Comparison of ENCODE assay signal across 9 cellular contexts in the genomic region with DNA sequence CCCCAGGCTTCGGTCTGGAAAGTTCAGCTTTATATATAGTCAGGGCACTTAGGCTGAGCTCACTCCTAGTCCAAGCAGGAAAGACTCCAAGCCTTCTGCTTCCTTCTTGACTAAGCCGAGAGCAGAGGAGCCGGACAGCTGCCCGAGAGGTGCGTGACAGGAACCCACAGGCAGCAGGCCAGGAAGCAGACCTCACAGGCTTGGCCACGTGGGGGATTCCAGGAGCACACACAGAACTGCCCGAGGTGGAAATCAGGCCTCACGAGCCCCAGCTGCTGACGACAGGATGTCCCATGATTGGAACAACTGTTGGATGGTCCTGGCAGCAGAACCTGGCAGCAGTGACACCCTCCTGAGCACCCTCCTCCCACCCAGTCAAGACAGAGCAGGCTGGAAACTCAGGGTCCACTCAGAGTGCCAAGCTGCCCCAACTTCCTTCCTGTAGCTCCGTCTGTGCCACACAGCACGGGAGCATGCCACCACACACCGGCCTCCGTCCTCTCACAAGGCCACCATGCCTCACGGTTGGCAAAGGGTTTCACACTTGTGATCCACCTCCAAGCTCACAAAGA. TPM values are rescaled to one million over a fixed set of nuclear protein-coding genes. Genes with fewer than 3 reads are reported as not detected.
DNase-seq lines count a peak whose midpoint lies in the region; ATAC-seq and TF ChIP-seq lines count a peak whose summit lies in the region.
"Had no signal": no experiment of that assay in that cellular context is flagged by ENCODE, and none has a peak within 500 bp of the region (broad histone marks: within the 10 kb centered on the region; RNA-seq: fewer than 3 reads in every experiment).

No MANE protein-coding gene starts in this region.

- peaks cover 73% of the 10 kb centered on the region for H3K4me1 Mint-ChIP-seq in stimulated activated naive CD8-positive, alpha-beta T cell treated with anti-CD3 and anti-CD28 coated beads, Interleukin-15, amount 100 ng/mL, for 72 hours

- peak overlapping the region; percentile 2 to 57 for H3K4me3 Mint-ChIP-seq in stimulated activated naive CD8-positive, alpha-beta T cell treated with anti-CD3 and anti-CD28 coated beads, Interleukin-15, amount 100 ng/mL, for 72 hours

- CTCF ChIA-PET in IMR-90 (lab: Yijun Ruan, JAX): interaction anchor here (0.6 to 1.0 kb wide), 4 partner anchors 26 to 61 kb away, joined by 3 to 5 read pairs (median 4); partner anchors contain the start of gene MAFF

- H3K4me1 ChIP-seq in BLaER1 (peaks cover 91% of the 10 kb centered on the region), IMR-90 (ENCODE audit: control insufficient read depth, insufficient read depth, low read length) (peaks cover 37% of the 10 kb centered on the region), right atrium auricular region (peaks cover 0 to 61% of the 10 kb centered on the region in 2 donors)

- H3K27me3 ChIP-seq in BLaER1: no peaks in the 10 kb centered on the region
- no peaks in the 10 kb centered on the region for H3K27me3 ChIP-seq in IMR-90 (ENCODE audit: control insufficient read depth, insufficient read depth, low read length)
- H3K27me3 ChIP-seq in right atrium auricular region: no peaks in the 10 kb centered on the region

- H4K8ac ChIP-seq in IMR-90 (ENCODE audit: low read depth in 2 of 2, low read length in 2 of 2): peak overlapping the region; percentile 73 to 93

- no peak for TF ChIP-seq POLR2A in IMR-90 (IDR thresholded peaks at IDR 0.05; ENCODE audit: low read depth, low read length)

- peaks cover 2 to 36% of the 10 kb centered on the region in 2 experiments; a peak in 3 of 4 replicates for H3K79me1 ChIP-seq in IMR-90 (ENCODE audit: low read depth in 1 of 2, low read length in 2 of 2)

- peak overlapping the region; percentile 98 for H2AK9ac ChIP-seq in IMR-90 (replicated peaks; ENCODE audit: low read depth, low read length, poor library complexity)

- H4K5ac ChIP-seq in IMR-90 (ENCODE audit: low read depth, low read length): peak overlapping the region; percentile 53

- ATAC-seq in IMR-90 (ENCODE audit: low read depth): peak; percentile 39
- peak; percentile 29 to 72 for ATAC-seq in activated naive CD4-positive, alpha-beta T cell treated with anti-CD3 and anti-CD28 coated beads, Interleukin-2, amount 50 U/mL, for 72 hours
- ATAC-seq in stimulated activated naive CD8-positive, alpha-beta T cell treated with anti-CD3 and anti-CD28 coated beads, Interleukin-15, amount 100 ng/mL, for 72 hours: peak; percentile 34

- in situ Hi-C loops in IMR-90 (cut with MboI; ENCODE audit: low sequenced_read_pairs): no loop called here

- dilution Hi-C loops in IMR-90 (cut with HindIII; ENCODE audit: low sequenced_read_pairs, unreplicated experiment): no loop called here

- H3K14ac ChIP-seq in IMR-90 (replicated peaks; ENCODE audit: low read depth, low read length): peak overlapping the region; percentile 86

- H2BK15ac ChIP-seq in IMR-90 (ENCODE audit: low read depth, low read length): peak overlapping the region; percentile 99

- intact Hi-C loops in IMR-90 (cut with micrococcal nuclease): no loop called here

- no peak; the same call in 1 of the 2 replicates for TF ChIP-seq RAD21 in IMR-90 (IDR thresholded peaks at IDR 0.05; ENCODE audit: low read length)

- H3K4me2 ChIP-seq in BLaER1: peak overlapping the region; percentile 89
- no peak overlapping the region; the same call in 1 of the 2 replicates for H3K4me2 ChIP-seq in IMR-90 (ENCODE audit: low read depth, low read length)

- WGBS in IMR-90 (ENCODE audit: extremely low coverage in 2 of 2, insufficient read length in 1 of 2), 2 experiments: 40% methylated on average over 6 of the region's 14 CpGs; no CpG with 5 or more reads in 1 of the 2 experiments

- H3K9me3 ChIP-seq in BLaER1 (no peaks in the 10 kb centered on the region), IMR-90 (ENCODE audit: control insufficient read depth, insufficient read depth, low read length) (no peaks in the 10 kb centered on the region), right atrium auricular region (no peaks in the 10 kb centered on the region)
- H3K9me3 ChIP-seq: thoracic aorta had no signal

- TF ChIP-seq CTCF in IMR-90 (conservative IDR thresholded peaks at IDR 0.05; ENCODE audit: low read depth, low read length): no peak
- no peak for TF ChIP-seq CTCF in right atrium auricular region (IDR thresholded peaks at IDR 0.05)

- H3K9ac ChIP-seq in BLaER1 (peak overlapping the region; percentile 72), IMR-90 (ENCODE audit: low read depth, low read length) (no peak overlapping the region)

- peak overlapping the region; percentile 87 to 92 for H3K27ac Mint-ChIP-seq in activated naive CD4-positive, alpha-beta T cell treated with anti-CD3 and anti-CD28 coated beads, Interleukin-2, amount 50 U/mL, for 72 hours
- peak overlapping the region in 1 of 2 donors; percentile 94 for H3K27ac Mint-ChIP-seq in stimulated activated naive CD8-positive, alpha-beta T cell treated with anti-CD3 and anti-CD28 coated beads, Interleukin-15, amount 100 ng/mL, for 72 hours

- H3K9me1 ChIP-seq in IMR-90 (ENCODE audit: insufficient read depth, low read length): peaks cover 36% of the 10 kb centered on the region

- H3K9me3 Mint-ChIP-seq in activated naive CD4-positive, alpha-beta T cell treated with anti-CD3 and anti-CD28 coated beads, Interleukin-2, amount 50 U/mL, for 72 hours: no peaks in the 10 kb centered on the region
- H3K9me3 Mint-ChIP-seq in stimulated activated naive CD8-positive, alpha-beta T cell treated with anti-CD3 and anti-CD28 coated beads, Interleukin-15, amount 100 ng/mL, for 72 hours: no peaks in the 10 kb centered on the region

- H3K27ac ChIP-seq in BLaER1: peak overlapping the region; percentile 81
- H3K27ac ChIP-seq in IMR-90 (ENCODE audit: insufficient read depth, low read length): peak overlapping the region; percentile 75
- peak overlapping the region; percentile 83 to 97 for H3K27ac ChIP-seq in right atrium auricular region

- POLR2A ChIA-PET in IMR-90 (lab: Charles Lee; ENCODE audit: unreplicated experiment): no interaction called here

- peak overlapping the region; percentile 62 for H3K18ac ChIP-seq in IMR-90 (ENCODE audit: low read depth, low read length)

- no TSS peak for BruUV-seq in IMR-90 (replicated peaks; lab: Mats Ljungman, UMichigan)

- peak overlapping the region; percentile 99 for H2AK5ac ChIP-seq in IMR-90 (ENCODE audit: low read depth, low read length)

- peak overlapping the region; percentile 95 for H2BK120ac ChIP-seq in IMR-90 (ENCODE audit: low read depth, low read length)

- no peaks in the 10 kb centered on the region for H3K27me3 Mint-ChIP-seq in stimulated activated naive CD8-positive, alpha-beta T cell treated with anti-CD3 and anti-CD28 coated beads, Interleukin-15, amount 100 ng/mL, for 72 hours

- peak overlapping the region; percentile 90 for H2BK5ac ChIP-seq in IMR-90 (ENCODE audit: low read depth, low read length, poor library complexity, severe bottlenecking)

- H2BK20ac ChIP-seq in IMR-90 (ENCODE audit: low read depth, low read length): peak overlapping the region; percentile 93

- H3K56ac ChIP-seq in IMR-90 (ENCODE audit: extremely low read depth, insufficient read depth, low read length): no peak overlapping the region

- H3K4ac ChIP-seq in IMR-90 (ENCODE audit: low read depth, low read length): peak overlapping the region; percentile 99

- H3K23ac ChIP-seq in IMR-90 (ENCODE audit: low read depth, low read length): peak overlapping the region; percentile 95

- DNase-seq in IMR-90 (peak; percentile 98), right atrium auricular region (ENCODE audit: low spot score) (peak; percentile 87), NCI-H2107 (lab: John Stamatoyannopoulos, UW) (no peak), LoVo (ENCODE audit: low spot score) (no peak), DMS79 (lab: John Stamatoyannopoulos, UW) (no peak)
- peak in 1 of 2 donors; percentile 78 for DNase-seq in activated naive CD4-positive, alpha-beta T cell treated with anti-CD3 and anti-CD28 coated beads, Interleukin-2, amount 50 U/mL, for 72 hours (ENCODE audit: low spot score in 2 of 2)
- DNase-seq in stimulated activated naive CD8-positive, alpha-beta T cell treated with anti-CD3 and anti-CD28 coated beads, Interleukin-15, amount 100 ng/mL, for 72 hours: peak in 1 of 2 donors; percentile 54

- H3K36me3 ChIP-seq in BLaER1 (peaks cover 4% of the 10 kb centered on the region; the same call in 1 of the 2 replicates), IMR-90 (ENCODE audit: control insufficient read depth, insufficient read depth, low read length) (no peaks in the 10 kb centered on the region), right atrium auricular region (no peaks in the 10 kb centered on the region)
- H3K36me3 ChIP-seq: thoracic aorta had no signal

- H3K4me3 ChIP-seq in BLaER1 (no peak overlapping the region), IMR-90 (ENCODE audit: insufficient read depth, low read depth, low read length) (no peak overlapping the region), right atrium auricular region (no peak overlapping the region)
- H3K4me3 ChIP-seq: thoracic aorta had no signal

- H2AFZ ChIP-seq in IMR-90 (replicated peaks; ENCODE audit: low read length, poor library complexity): peak overlapping the region; percentile 82

- no peaks in the 10 kb centered on the region for H4K20me1 ChIP-seq in BLaER1
- H4K20me1 ChIP-seq in IMR-90 (ENCODE audit: insufficient read depth, low read length): no peaks in the 10 kb centered on the region; the same call in 1 of the 2 replicates

- H3K36me3 Mint-ChIP-seq in activated naive CD4-positive, alpha-beta T cell treated with anti-CD3 and anti-CD28 coated beads, Interleukin-2, amount 50 U/mL, for 72 hours: peaks cover 10 to 11% of the 10 kb centered on the region in 2 donors

- H4K91ac ChIP-seq in IMR-90 (ENCODE audit: insufficient read depth, low read depth, low read length): peak overlapping the region; percentile 96

TF ChIP-seq in IMR-90, 13 proteins besides CTCF, POLR2A, EP300 and RAD21 (continues in another document):
- TF ChIP-seq NFE2L2 (IDR thresholded peaks at IDR 0.05; ENCODE audit: low read depth, low read length): peak; percentile 8; the same call in 1 of the 2 replicates
- TF ChIP-seq BHLHE40 (IDR thresholded peaks at IDR 0.05; ENCODE audit: low read depth, low read length): peak; percentile 45

RNA-seq across cellular contexts. Expression of gene PLA2G6, which starts 5.4 kb away (rescaled TPM):
- total RNA-seq in IMR-90 (2012; rRNA removed) (3.9 and 6.1 TPM in 2 replicates), right atrium auricular region (10 to 100 TPM in 1 of 2 donors, 1 to 10 TPM in 1; 9.0 to 15.6 TPM)
- 10.3 TPM in 2 replicates for polyA plus RNA-seq in IMR-90 (2012; rRNA removed)
- 2.1 and 4.1 TPM in 2 replicates for polyA plus RNA-seq in IMR-90 (2012; cell fraction: cytosol; rRNA removed)
- polyA plus RNA-seq in IMR-90 (2012; cell fraction: nucleus; rRNA removed; ENCODE audit: low replicate concordance): 109 and 145 TPM in 2 replicates
- 10 to 100 TPM; 74.3 to 75.7 TPM for total RNA-seq in activated naive CD4-positive, alpha-beta T cell treated with anti-CD3 and anti-CD28 coated beads, Interleukin-2, amount 50 U/mL, for 72 hours

RNA-seq across cellular contexts. Expression of gene MAFF, which starts 25.5 kb away (rescaled TPM):
- total RNA-seq in IMR-90 (2012; rRNA removed) (18.3 and 24.2 TPM in 2 replicates), right atrium auricular region (10 to 100 TPM; 24.8 to 43.5 TPM)
- 25.9 and 29.5 TPM in 2 replicates for polyA plus RNA-seq in IMR-90 (2012; rRNA removed)
- 31.9 and 44.3 TPM in 2 replicates for polyA plus RNA-seq in IMR-90 (2012; cell fraction: cytosol; rRNA removed)
- 60.3 and 64.4 TPM in 2 replicates for polyA plus RNA-seq in IMR-90 (2012; cell fraction: nucleus; rRNA removed; ENCODE audit: low replicate concordance)
- total RNA-seq in activated naive CD4-positive, alpha-beta T cell treated with anti-CD3 and anti-CD28 coated beads, Interleukin-2, amount 50 U/mL, for 72 hours: 10 to 100 TPM; 12.4 to 21.2 TPM

Comparison
In these comparisons a context has a peak if more than half of its experiments do, and no peak if none do; other contexts are left out.
1. DNase-seq: peak in IMR-90 (single experiment) and right atrium auricular region (single experiment); none in NCI-H2107 (single experiment), LoVo (single experiment) and DMS79 (single experiment).
2. RNA of gene PLA2G6, which starts 5.4 kb away (total RNA-seq): 74.3 to 75.7 TPM in activated naive CD4-positive, alpha-beta T cell treated with anti-CD3 and anti-CD28 coated beads, Interleukin-2, amount 50 U/mL, for 72 hours; 9.0 to 15.6 TPM in right atrium auricular region and 3.9 to 6.1 TPM in IMR-90; every median in the first group is over 4 times any median in the second.
3. Peak in every context shown above with its lines, with median percentiles within 50 percentile points of each other: H3K27ac ChIP-seq and ATAC-seq.